ENCODE assay signal across 9 cellular contexts in the genomic region with DNA sequence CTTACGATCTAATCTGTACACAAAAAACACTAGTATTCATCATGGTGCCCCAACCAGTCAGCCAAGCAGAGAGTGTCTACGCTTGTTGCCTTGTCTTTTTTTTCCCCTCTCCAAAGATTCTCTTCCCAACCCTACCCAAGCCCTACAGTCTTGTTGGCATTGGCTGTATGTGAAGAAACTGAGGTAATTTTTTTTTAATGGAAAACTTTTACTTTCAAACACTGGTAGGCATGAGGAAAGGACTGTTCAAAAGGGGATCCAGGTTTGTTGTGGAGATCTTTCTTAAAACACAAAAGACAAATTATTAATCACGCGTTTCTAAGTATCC.
DNase-seq lines count a peak whose midpoint lies in the region; ATAC-seq and TF ChIP-seq lines count a peak whose summit lies in the region.
"Had no signal": no experiment of that assay in that cellular context is flagged by ENCODE, and none has a peak within 500 bp of the region (broad histone marks: within the 10 kb centered on the region; RNA-seq: fewer than 3 reads in every experiment).

No MANE protein-coding gene starts in this region.

- no peak overlapping the region for H2BK15ac ChIP-seq in mesenchymal stem cell (ENCODE audit: low read depth, poor library complexity, severe bottlenecking)

- H3K27me3 ChIP-seq in DOHH2 (ENCODE audit: control insufficient read depth, low read length) (no peaks in the 10 kb centered on the region), parathyroid adenoma (ENCODE audit: control insufficient read depth, insufficient read depth, low read length) (no peaks in the 10 kb centered on the region), mesenchymal stem cell (ENCODE audit: control insufficient read depth in 1 of 2, insufficient read depth in 1 of 2, low read length in 2 of 2) (no peaks in the 10 kb centered on the region)
- H3K27me3 ChIP-seq: colonic mucosa had no signal

- no peaks in the 10 kb centered on the region for H4K20me1 ChIP-seq in DOHH2 (ENCODE audit: control insufficient read depth, insufficient read depth, low read depth, low read length)

- H2BK120ac ChIP-seq in mesenchymal stem cell (ENCODE audit: low read depth, low read length) = no peak overlapping the region

- H2AFZ ChIP-seq in parathyroid adenoma (peak overlapping the region; percentile 91), mesenchymal stem cell (ENCODE audit: low read depth, low read length) (no peak overlapping the region)

- H3K4ac ChIP-seq in mesenchymal stem cell (ENCODE audit: low read depth in 1 of 2, low read length in 2 of 2) = no peak overlapping the region

- TF ChIP-seq POLR2A in NB4 (IDR thresholded peaks at IDR 0.05; ENCODE audit: extremely low read depth, insufficient read length) = no peak

- no peak for ATAC-seq in central memory CD8-positive, alpha-beta T cell (replicated peaks; ENCODE audit: extremely low read depth, poor library complexity, severe bottlenecking)
- no peak for ATAC-seq in mucosa of descending colon

- intact Hi-C loops in mucosa of descending colon (cut with DNase I, micrococcal nuclease) = no loop called here

- DNase-seq in NB4 (ENCODE audit: low read depth) (no peak), mucosa of descending colon (no peak), mesenchymal stem cell (no peak), pons (ENCODE audit: low spot score) (no peak)
- DNase-seq in central memory CD8-positive, alpha-beta T cell (ENCODE audit: low spot score in 2 of 2) = no peak

- H3K4me1 ChIP-seq in DOHH2 (ENCODE audit: control insufficient read depth, low read length) (peaks cover 22% of the 10 kb centered on the region), parathyroid adenoma (no peaks in the 10 kb centered on the region), mucosa of descending colon (ENCODE audit: low read depth) (no peaks in the 10 kb centered on the region), mesenchymal stem cell (ENCODE audit: control insufficient read depth, insufficient read depth, low read depth, low read length) (peaks cover 5% of the 10 kb centered on the region)
- H3K4me1 ChIP-seq: colonic mucosa had no signal

- H3F3A ChIP-seq in DOHH2 (ENCODE audit: control insufficient read depth, insufficient read depth) = peaks cover 7% of the 10 kb centered on the region; the same call in 1 of the 2 replicates

- peak overlapping the region; percentile 96 for H3K27ac Mint-ChIP-seq in central memory CD8-positive, alpha-beta T cell (ENCODE audit: low read depth)

- H3K9me3 ChIP-seq in DOHH2 (ENCODE audit: control insufficient read depth, insufficient read depth, low read length) = no peaks in the 10 kb centered on the region
- no peaks in the 10 kb centered on the region for H3K9me3 ChIP-seq in parathyroid adenoma (ENCODE audit: control insufficient read depth, low read length)
- H3K9me3 ChIP-seq in mucosa of descending colon = no peaks in the 10 kb centered on the region
- no peaks in the 10 kb centered on the region for H3K9me3 ChIP-seq in mesenchymal stem cell (ENCODE audit: control insufficient read depth, low read length)
- H3K9me3 ChIP-seq: colonic mucosa, gastrocnemius medialis had no signal

- peaks cover 20% of the 10 kb centered on the region for H3K36me3 Mint-ChIP-seq in central memory CD8-positive, alpha-beta T cell (ENCODE audit: insufficient read depth)

- H3K4me3 ChIP-seq in DOHH2 (ENCODE audit: low read length) = peak overlapping the region; percentile 77
- H3K4me3 ChIP-seq in NB4 (ENCODE audit: low read depth, low read length) = peak overlapping the region; percentile 60
- peak overlapping the region; percentile 52 for H3K4me3 ChIP-seq in parathyroid adenoma (ENCODE audit: low read depth, low read length)
- H3K4me3 ChIP-seq in mucosa of descending colon = no peak overlapping the region
- peak overlapping the region in 1 of 2 experiments; percentile 77 for H3K4me3 ChIP-seq in mesenchymal stem cell (ENCODE audit: insufficient read depth in 1 of 2, low read depth in 1 of 2, low read length in 2 of 2)

- no peak overlapping the region for H3K18ac ChIP-seq in mesenchymal stem cell (ENCODE audit: low read depth in 1 of 2, low read length in 2 of 2)

- no peak overlapping the region for H3K23ac ChIP-seq in mesenchymal stem cell (ENCODE audit: low read length in 2 of 2)

- no peaks in the 10 kb centered on the region for H3K27me3 Mint-ChIP-seq in central memory CD8-positive, alpha-beta T cell

- H3K14ac ChIP-seq in mesenchymal stem cell (ENCODE audit: low read length in 2 of 2) = no peak overlapping the region

- H2BK12ac ChIP-seq in mesenchymal stem cell (ENCODE audit: low read length in 2 of 2) = no peak overlapping the region

- H3K4me3 Mint-ChIP-seq in central memory CD8-positive, alpha-beta T cell = peak overlapping the region; percentile 81

- no peaks in the 10 kb centered on the region for H3K36me3 ChIP-seq in DOHH2 (ENCODE audit: control insufficient read depth, low read length)
- H3K36me3 ChIP-seq in parathyroid adenoma (ENCODE audit: control insufficient read depth, insufficient read depth, low read length) = no peaks in the 10 kb centered on the region
- no peaks in the 10 kb centered on the region for H3K36me3 ChIP-seq in mucosa of descending colon (ENCODE audit: low read depth)
- no peaks in the 10 kb centered on the region for H3K36me3 ChIP-seq in mesenchymal stem cell (ENCODE audit: control insufficient read depth in 1 of 2, insufficient read depth in 2 of 2, low read depth in 1 of 2, low read length in 2 of 2)
- H3K36me3 ChIP-seq: colonic mucosa, gastrocnemius medialis had no signal

- H2AK5ac ChIP-seq in mesenchymal stem cell (ENCODE audit: low read length, severe bottlenecking) = no peak overlapping the region

- H3K79me2 ChIP-seq in DOHH2 (ENCODE audit: control insufficient read depth, low read length) (no peaks in the 10 kb centered on the region), parathyroid adenoma (no peaks in the 10 kb centered on the region)

- H3K4me1 Mint-ChIP-seq in central memory CD8-positive, alpha-beta T cell = peaks cover 39% of the 10 kb centered on the region

- WGBS in mesenchymal stem cell = 70% methylated on average over 3 of the region's 4 CpGs

- H4K91ac ChIP-seq in mesenchymal stem cell (ENCODE audit: low read length) = no peak overlapping the region

- H4K8ac ChIP-seq in mesenchymal stem cell (ENCODE audit: low read length) = no peak overlapping the region

- H3K9me3 Mint-ChIP-seq in central memory CD8-positive, alpha-beta T cell = no peaks in the 10 kb centered on the region

- H3K9ac ChIP-seq in parathyroid adenoma = no peak overlapping the region
- no peak overlapping the region for H3K9ac ChIP-seq in mesenchymal stem cell (ENCODE audit: low read length)

- TF ChIP-seq CTCF in DOHH2 (IDR thresholded peaks at IDR 0.05; ENCODE audit: low read depth, low read length, poor library complexity, severe bottlenecking) = no peak
- no peak for TF ChIP-seq CTCF in NB4 (IDR thresholded peaks at IDR 0.05; ENCODE audit: low read depth, low read length)
- TF ChIP-seq CTCF in parathyroid adenoma (IDR thresholded peaks at IDR 0.05) = no peak
- no peak for TF ChIP-seq CTCF in mucosa of descending colon (IDR thresholded peaks at IDR 0.05)

- no peaks in the 10 kb centered on the region for H3K79me1 ChIP-seq in mesenchymal stem cell (replicated peaks; ENCODE audit: low read length, poor library complexity, severe bottlenecking)

- H3K4me2 ChIP-seq in DOHH2 (ENCODE audit: low read length) = peak overlapping the region; percentile 85
- peak overlapping the region; percentile 78 for H3K4me2 ChIP-seq in parathyroid adenoma (ENCODE audit: low read length)
- no peak overlapping the region for H3K4me2 ChIP-seq in mesenchymal stem cell (ENCODE audit: low read length, poor library complexity, severe bottlenecking)

- H3K27ac ChIP-seq in DOHH2 (ENCODE audit: low read depth, low read length) (no peak overlapping the region), parathyroid adenoma (no peak overlapping the region), mesenchymal stem cell (ENCODE audit: low read length, poor library complexity, severe bottlenecking) (no peak overlapping the region)
- H3K27ac ChIP-seq: gastrocnemius medialis had no signal

- no peak overlapping the region for H2BK5ac ChIP-seq in mesenchymal stem cell (ENCODE audit: low read depth, low read length, poor library complexity, severe bottlenecking)

- no peaks in the 10 kb centered on the region for H3K9me2 ChIP-seq in DOHH2 (replicated peaks; ENCODE audit: control insufficient read depth, low read length)
